24 cellular contexts compared by ENCODE assay signal in genomic region chr2:10558281-10559030, GRCh38.
DNase-seq lines count a peak whose midpoint lies in the region; ATAC-seq, FAIRE-seq and TF ChIP-seq lines count a peak whose summit lies in the region.
"Had no signal": no experiment of that assay in that cellular context is flagged by ENCODE, and none has a peak within 500 bp of the region (broad histone marks: within the 10 kb centered on the region; RNA-seq: fewer than 3 reads in every experiment).

No MANE protein-coding gene starts in this region.

- intact Hi-C loops in Right ventricle myocardium inferior (cut with DNase I) = no loop called here
- intact Hi-C loops in Right ventricle myocardium superior (cut with DNase I) = no loop called here
- intact Hi-C loops in kidney (cut with DNase I) = no loop called here
- intact Hi-C loops in aorta (cut with DNase I) = no loop called here

- H4K20me1 ChIP-seq in astrocyte (ENCODE audit: insufficient read depth, low read length) = no peaks in the 10 kb centered on the region

- FAIRE-seq in astrocyte (lab: Jason Lieb, UNC) (no peak), kidney (lab: Jason Lieb, UNC) (no peak)
- FAIRE-seq: GM12878 had no signal

- peaks cover 2% of the 10 kb centered on the region for H3K9me3 ChIP-seq in astrocyte (ENCODE audit: insufficient read depth, low read depth, low read length)
- no peaks in the 10 kb centered on the region for H3K9me3 ChIP-seq in kidney (ENCODE audit: control insufficient read depth in 1 of 2, low read length in 2 of 2)
- no peaks in the 10 kb centered on the region for H3K9me3 ChIP-seq in aorta (ENCODE audit: control insufficient read depth, low read length)
- H3K9me3 ChIP-seq: BLaER1 treated with 17β-estradiol and CSF1 and Interleukin-3, amounts not matched to agents 10 nM and 100 nM; SJCRH30 had no signal

- peaks cover 2% of the 10 kb centered on the region for H3K36me3 Mint-ChIP-seq in astrocyte (ENCODE audit: low read depth, unreplicated experiment)

- H3K4me3 Mint-ChIP-seq in astrocyte (ENCODE audit: unreplicated experiment) = no peak overlapping the region
- H3K4me3 Mint-ChIP-seq: CD8-positive, alpha-beta T cell; H9; HFFc6 had no signal

- no peak overlapping the region for H3K27ac ChIP-seq in astrocyte (ENCODE audit: low read depth, low read length)
- no peak overlapping the region for H3K27ac ChIP-seq in kidney (ENCODE audit: low read depth in 2 of 2, low read length in 2 of 2)
- H3K27ac ChIP-seq in aorta (ENCODE audit: low read depth in 1 of 2, low read length in 2 of 2) = no peak overlapping the region
- H3K27ac ChIP-seq: BLaER1 treated with 17β-estradiol and CSF1 and Interleukin-3, amounts not matched to agents 10 nM and 100 nM; HL-60; PC-9; RWPE1; SJCRH30 had no signal

- no peaks in the 10 kb centered on the region for H3K27me3 Mint-ChIP-seq in astrocyte (ENCODE audit: low read depth, unreplicated experiment)

- H3K27ac Mint-ChIP-seq in astrocyte (ENCODE audit: unreplicated experiment) = peak overlapping the region; percentile 23
- H3K27ac Mint-ChIP-seq: CD8-positive, alpha-beta T cell; HFFc6 had no signal

- H3K4me3 ChIP-seq in astrocyte (ENCODE audit: insufficient read depth, low read depth, low read length) (no peak overlapping the region), kidney (ENCODE audit: low read length in 2 of 2) (no peak overlapping the region), aorta (ENCODE audit: low read length in 2 of 2) (no peak overlapping the region)
- H3K4me3 ChIP-seq: BLaER1 treated with 17β-estradiol and CSF1 and Interleukin-3, amounts not matched to agents 10 nM and 100 nM; GM12878; PC-9; SJCRH30 had no signal

- WGBS in aorta, 2 donors = 87 to 90% methylated on average over 14 of the region's 14 CpGs

- H3K4me1 ChIP-seq in astrocyte (ENCODE audit: insufficient read depth, low read length) (no peaks in the 10 kb centered on the region), kidney (ENCODE audit: control insufficient read depth in 1 of 2, insufficient read depth in 1 of 2, low read depth in 1 of 2, low read length in 2 of 2) (peaks cover 0 to 2% of the 10 kb centered on the region in 2 donors), aorta (ENCODE audit: control insufficient read depth in 1 of 2, insufficient read depth in 2 of 2, low read length in 2 of 2) (no peaks in the 10 kb centered on the region)
- H3K4me1 ChIP-seq: SJCRH30 had no signal

- no peaks in the 10 kb centered on the region for H3K79me2 ChIP-seq in astrocyte (ENCODE audit: insufficient read depth, low read length)

- H3K36me3 ChIP-seq in astrocyte (ENCODE audit: insufficient read depth, low read length) (peaks cover 2% of the 10 kb centered on the region), kidney (ENCODE audit: control insufficient read depth in 1 of 2, insufficient read depth in 2 of 2, low read length in 2 of 2) (no peaks in the 10 kb centered on the region), aorta (ENCODE audit: control insufficient read depth in 1 of 2, insufficient read depth in 2 of 2, low read length in 1 of 2) (no peaks in the 10 kb centered on the region)

- no peaks in the 10 kb centered on the region for H3K27me3 ChIP-seq in astrocyte (ENCODE audit: insufficient read depth, low read length)
- H3K27me3 ChIP-seq in aorta (ENCODE audit: control insufficient read depth in 1 of 2, insufficient read depth in 2 of 2, low read length in 1 of 2) = no peaks in the 10 kb centered on the region
- H3K27me3 ChIP-seq: BLaER1 treated with 17β-estradiol and CSF1 and Interleukin-3, amounts not matched to agents 10 nM and 100 nM; SJCRH30 had no signal

- H3K9me3 Mint-ChIP-seq in astrocyte (ENCODE audit: unreplicated experiment) = peaks cover 8% of the 10 kb centered on the region
- H3K9me3 Mint-ChIP-seq: CD8-positive, alpha-beta T cell; HFFc6 had no signal

- no peak overlapping the region for H3K4me2 ChIP-seq in astrocyte (ENCODE audit: low read length)
- H3K4me2 ChIP-seq: BLaER1 treated with 17β-estradiol and CSF1 and Interleukin-3, amounts not matched to agents 10 nM and 100 nM; PC-9 had no signal

- H2AFZ ChIP-seq in astrocyte (ENCODE audit: low read depth, low read length) = no peak overlapping the region
- H2AFZ ChIP-seq: PC-9 had no signal

- TF ChIP-seq CTCF in astrocyte (IDR thresholded peaks at IDR 0.05; ENCODE audit: insufficient read depth, low read depth, low read length) = no peak
- TF ChIP-seq CTCF in kidney (IDR thresholded peaks at IDR 0.05; ENCODE audit: borderline replicate concordance, extremely low read depth, insufficient read depth) = no peak

- no peak overlapping the region for H3K9ac ChIP-seq in astrocyte (ENCODE audit: low read length)
- no peak overlapping the region for H3K9ac ChIP-seq in kidney (ENCODE audit: low read length in 2 of 2)
- H3K9ac ChIP-seq: BLaER1 treated with 17β-estradiol and CSF1 and Interleukin-3, amounts not matched to agents 10 nM and 100 nM had no signal

- no peaks in the 10 kb centered on the region for H3K4me1 Mint-ChIP-seq in astrocyte (ENCODE audit: low read depth, unreplicated experiment)

- ATAC-seq in Right ventricle myocardium inferior (peak; percentile 14), Right ventricle myocardium superior (ENCODE audit: poor library complexity) (no peak), aorta (ENCODE audit: low FRiP score) (peak; percentile 31), HG03135 (IDR thresholded peaks at IDR 0.05; ENCODE audit: unreplicated experiment) (no peak)
- ATAC-seq: CD8-positive, alpha-beta T cell had no signal

- DNase-seq in Right ventricle myocardium inferior (ENCODE audit: missing footprints) (no peak), Right ventricle myocardium superior (no peak), astrocyte (ENCODE audit: low read depth) (no peak), kidney (peak; percentile 56), aorta (no peak), SHP77 (lab: John Stamatoyannopoulos, UW) (no peak)
- DNase-seq: CD8-positive, alpha-beta T cell; DND-41; H9; HFFc6; KG1; NCI-H1105; NCI-H146; NCI-H2029; NCI-H226; NCI-H510A treated with DMSO at 0.1 percent for 48 hours; NCI-H748 treated with DMSO at 0.1 percent for 48 hours; PC-9; SJCRH30 had no signal

Comparison
In these comparisons a context has a peak if more than half of its experiments do, and no peak if none do; other contexts are left out.
1. ATAC-seq: peak in Right ventricle myocardium inferior (single experiment) and aorta (single experiment); none in Right ventricle myocardium superior (single experiment) and HG03135 (single experiment).